ENCODE assay signal across 12 cellular contexts in the genomic region with DNA sequence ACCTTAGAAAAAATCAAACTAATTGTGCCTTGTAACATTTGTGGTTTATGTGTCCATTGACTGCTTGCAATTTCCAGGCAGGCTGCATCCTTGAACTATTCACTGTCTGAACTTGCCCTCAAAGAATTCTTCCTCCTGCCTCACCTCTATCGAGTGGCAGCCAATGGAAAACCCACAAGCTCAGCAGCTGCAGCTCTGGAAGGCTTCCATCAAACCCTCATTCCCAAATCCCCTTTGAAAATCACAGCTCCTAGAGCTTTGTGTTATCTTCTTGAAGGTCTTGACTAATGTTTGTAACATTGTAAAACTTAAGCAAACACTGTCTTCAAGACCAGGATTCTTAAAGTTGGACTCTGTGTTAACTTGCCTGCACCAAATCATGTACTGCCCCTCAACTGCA.
A peak's percentile ranks its signal among the peaks of the same experiment; 100 is the strongest.
DNase-seq lines count a peak whose midpoint lies in the region; ATAC-seq and TF ChIP-seq lines count a peak whose summit lies in the region.
"Had no signal": no experiment of that assay in that cellular context is flagged by ENCODE, and none has a peak within 500 bp of the region (broad histone marks: within the 10 kb centered on the region; RNA-seq: fewer than 3 reads in every experiment).

No MANE protein-coding gene starts in this region.

- H3K79me2 ChIP-seq in GM23338 (replicated peaks; ENCODE audit: insufficient read depth), result no peaks in the 10 kb centered on the region

- H3K9me3 ChIP-seq in SJCRH30 (replicated peaks) (no peaks in the 10 kb centered on the region), sigmoid colon (no peaks in the 10 kb centered on the region)

- no peak overlapping the region for H3K4me3 ChIP-seq in GM23338
- no peak overlapping the region for H3K4me3 ChIP-seq in SJCRH30
- H3K4me3 ChIP-seq in fibroblast of villous mesenchyme (ENCODE audit: low read depth, low read length), result no peak overlapping the region
- no peak overlapping the region for H3K4me3 ChIP-seq in sigmoid colon

- no peaks in the 10 kb centered on the region for H3K9me3 Mint-ChIP-seq in GM23338
- H3K9me3 Mint-ChIP-seq: nephron progenitor cell had no signal

- WGBS in sigmoid colon, 2 donors, result 17 to 52% methylated on average over 1 of the region's 1 CpG

- H3K36me3 ChIP-seq in GM23338 (ENCODE audit: insufficient read depth) (no peaks in the 10 kb centered on the region), SJCRH30 (no peaks in the 10 kb centered on the region), sigmoid colon (no peaks in the 10 kb centered on the region)

- no peaks in the 10 kb centered on the region for H3K36me3 Mint-ChIP-seq in GM23338 (ENCODE audit: low read depth)

- H3K27me3 ChIP-seq in GM23338 (ENCODE audit: insufficient read depth), result no peaks in the 10 kb centered on the region
- no peaks in the 10 kb centered on the region for H3K27me3 ChIP-seq in SJCRH30
- H3K27me3 ChIP-seq in sigmoid colon, result no peaks in the 10 kb centered on the region

- no peaks in the 10 kb centered on the region for H3K9me2 ChIP-seq in GM23338 (ENCODE audit: insufficient read depth)

- H3F3A ChIP-seq in GM23338 (replicated peaks; ENCODE audit: low read depth), result no peaks in the 10 kb centered on the region

- H3K4me2 ChIP-seq in GM23338, result no peak overlapping the region

- no peak for TF ChIP-seq POLR2A in sigmoid colon (IDR thresholded peaks at IDR 0.05)

- no peak for TF ChIP-seq EP300 in sigmoid colon (IDR thresholded peaks at IDR 0.05)

- peaks cover 2% of the 10 kb centered on the region for H3K27me3 Mint-ChIP-seq in GM23338 (ENCODE audit: insufficient read depth, low read depth, poor library complexity)
- H3K27me3 Mint-ChIP-seq: activated CD8-positive, alpha-beta memory T cell treated with anti-CD3 and anti-CD28 coated beads, Interleukin-2, amount 10 ng/mL, durations not matched to agents 7 days and 5 days had no signal

- peaks cover 15% of the 10 kb centered on the region; the same call in 2 of the 3 replicates for H3K4me1 Mint-ChIP-seq in GM23338
- H3K4me1 Mint-ChIP-seq: nephron progenitor cell had no signal

- no peak overlapping the region for H2AFZ ChIP-seq in GM23338

- DNase-seq in GM23338 (ENCODE audit: low spot score), result no peak
- peak; percentile 82 to 91 for DNase-seq in SJCRH30
- DNase-seq in fibroblast of villous mesenchyme (ENCODE audit: low read depth), result peak; percentile 97
- no peak for DNase-seq in sigmoid colon
- no peak for DNase-seq in SK-N-DZ (ENCODE audit: low spot score)
- no peak for DNase-seq in HT-29 (ENCODE audit: low spot score)
- no peak for DNase-seq in NCI-H524 (lab: John Stamatoyannopoulos, UW)
- DNase-seq: activated CD8-positive, alpha-beta memory T cell treated with anti-CD3 and anti-CD28 coated beads, Interleukin-2, amount 10 ng/mL, durations not matched to agents 7 days and 5 days; NCI-H2029; nephron progenitor cell; stimulated activated CD4-positive, alpha-beta T cell treated with anti-CD3 and anti-CD28 coated beads, Interleukin-1b, Interleukin-23, amount 100 ng/mL, for 48 hours; stimulated activated naive CD4-positive, alpha-beta T cell had no signal

- no peak overlapping the region; the same call in 1 of the 2 replicates for H3K27ac Mint-ChIP-seq in GM23338
- H3K27ac Mint-ChIP-seq: activated CD8-positive, alpha-beta memory T cell treated with anti-CD3 and anti-CD28 coated beads, Interleukin-2, amount 10 ng/mL, durations not matched to agents 7 days and 5 days; nephron progenitor cell had no signal

- H3K27ac ChIP-seq in GM23338 (ENCODE audit: low read depth) (no peak overlapping the region), SJCRH30 (peak overlapping the region; percentile 66), sigmoid colon (peak overlapping the region in 3 of 4 donors; percentile 4 to 59 (median 18))

- no peak overlapping the region for H3K4me3 Mint-ChIP-seq in GM23338
- H3K4me3 Mint-ChIP-seq: activated CD8-positive, alpha-beta memory T cell treated with anti-CD3 and anti-CD28 coated beads, Interleukin-2, amount 10 ng/mL, durations not matched to agents 7 days and 5 days; nephron progenitor cell had no signal

- H3K4me1 ChIP-seq in GM23338 (ENCODE audit: insufficient read depth), result no peaks in the 10 kb centered on the region
- peaks cover 62% of the 10 kb centered on the region for H3K4me1 ChIP-seq in SJCRH30
- peaks cover 0 to 32% (median 26%) of the 10 kb centered on the region in 4 donors for H3K4me1 ChIP-seq in sigmoid colon

- TF ChIP-seq CTCF in GM23338 (conservative IDR thresholded peaks at IDR 0.05; ENCODE audit: low read depth in 2 of 2) (no peak), fibroblast of villous mesenchyme (IDR thresholded peaks at IDR 0.05; ENCODE audit: insufficient read depth, low read depth, low read length) (no peak), sigmoid colon (IDR thresholded peaks at IDR 0.05) (no peak)

- no peaks in the 10 kb centered on the region for H4K20me1 ChIP-seq in GM23338 (replicated peaks; ENCODE audit: insufficient read depth)

- peak; percentile 53 for ATAC-seq in GM23338
- ATAC-seq: activated CD8-positive, alpha-beta memory T cell treated with anti-CD3 and anti-CD28 coated beads, Interleukin-2, amount 10 ng/mL, durations not matched to agents 7 days and 5 days had no signal

- intact Hi-C loops in sigmoid colon (cut with DNase I), result no loop called here

TF ChIP-seq in GM23338, 12 proteins besides CTCF, POLR2A, EP300 and RAD21 (continues in another document):
- TF ChIP-seq ZNF331 (CRISPR knock-in tag; IDR thresholded peaks at IDR 0.05; ENCODE audit: low read depth) (no peak), JUNB (IDR thresholded peaks at IDR 0.05; ENCODE audit: unreplicated experiment) (no peak), STAT1 (IDR thresholded peaks at IDR 0.05; ENCODE audit: unreplicated experiment) (no peak), NANOG (IDR thresholded peaks at IDR 0.05; ENCODE audit: borderline replicate concordance) (no peak), EZH2phosphoT487 (IDR thresholded peaks at IDR 0.05; ENCODE audit: unreplicated experiment) (no peak), ZNF462 (CRISPR knock-in tag; IDR thresholded peaks at IDR 0.05) (no peak)

Comparison
In these comparisons a context has a peak if more than half of its experiments do, and no peak if none do; other contexts are left out.
1. DNase-seq: peak in SJCRH30 (2 of 2) and fibroblast of villous mesenchyme (single experiment); none in GM23338 (single experiment), sigmoid colon (single experiment), SK-N-DZ (single experiment), HT-29 (single experiment) and NCI-H524 (0 of 2).